Comparison of ENCODE assay signal across 34 cellular contexts in the genomic region with DNA sequence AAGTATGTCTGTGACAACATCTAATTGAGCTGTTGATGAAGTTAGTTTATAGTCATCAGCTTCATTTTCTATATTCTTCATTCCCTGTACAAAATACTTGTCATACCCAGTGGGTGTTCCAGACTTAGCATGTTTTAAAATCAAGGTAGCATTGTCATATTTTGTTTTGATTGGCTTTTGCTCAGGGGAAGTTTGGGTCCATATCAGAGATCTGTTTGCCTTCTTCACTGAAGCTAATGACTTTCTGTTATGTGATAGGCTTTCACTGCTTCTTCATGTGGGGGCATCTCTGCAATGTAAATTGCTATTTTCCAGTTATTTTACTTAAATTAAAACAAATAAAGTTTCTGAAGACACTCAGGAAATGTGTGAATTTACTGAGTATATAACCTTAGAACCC. TPM values are rescaled to one million over a fixed set of nuclear protein-coding genes. Genes with fewer than 3 reads are reported as not detected.
DNase-seq lines count a peak whose midpoint lies in the region; ATAC-seq, FAIRE-seq and TF ChIP-seq lines count a peak whose summit lies in the region.
"Had no signal": no experiment of that assay in that cellular context is flagged by ENCODE, and none has a peak within 500 bp of the region (broad histone marks: within the 10 kb centered on the region; RNA-seq: fewer than 3 reads in every experiment).

No MANE protein-coding gene starts in this region.

- peaks cover 18% of the 10 kb centered on the region for H3K4me1 ChIP-seq in A549
- H3K4me1 ChIP-seq in HEK293 (ENCODE audit: control insufficient read depth, insufficient read depth, low read length) = peaks cover 22% of the 10 kb centered on the region
- H3K4me1 ChIP-seq in endothelial cell of umbilical vein (ENCODE audit: control insufficient read depth, extremely low read depth, insufficient read depth, low read length) = peaks cover 8% of the 10 kb centered on the region
- no peaks in the 10 kb centered on the region for H3K4me1 ChIP-seq in HepG2 (ENCODE audit: insufficient read depth, low read length)
- H3K4me1 ChIP-seq: BLaER1; BLaER1 treated with 17β-estradiol and CSF1 and Interleukin-3, amounts not matched to agents 10 nM and 100 nM; Caco-2 had no signal

- dilution Hi-C loops in endothelial cell of umbilical vein (cut with MboI; ENCODE audit: extremely low pct_ligation_motif_present, low sequenced_read_pairs) = no loop called here

- H3K27ac ChIP-seq in A549 (no peak overlapping the region), HEK293 (ENCODE audit: extremely low read depth, low read depth, low read length) (no peak overlapping the region), endothelial cell of umbilical vein (ENCODE audit: insufficient read depth, low read depth, low read length) (no peak overlapping the region), HepG2 (ENCODE audit: extremely low read length, insufficient read depth, low read length) (no peak overlapping the region)
- H3K27ac ChIP-seq: 22Rv1; BLaER1; BLaER1 treated with 17β-estradiol and CSF1 and Interleukin-3, amounts not matched to agents 10 nM and 100 nM; C4-2B had no signal

- H3K9me1 ChIP-seq in endothelial cell of umbilical vein (replicated peaks; ENCODE audit: control insufficient read depth, extremely low read depth, insufficient read depth, low read length) = no peaks in the 10 kb centered on the region

- TF ChIP-seq POLR2A in A549 (IDR thresholded peaks at IDR 0.05; ENCODE audit: low read length) (no peak), endothelial cell of umbilical vein (IDR thresholded peaks at IDR 0.05; ENCODE audit: low read depth, low read length) (no peak), HepG2 (IDR thresholded peaks at IDR 0.05; ENCODE audit: insufficient read depth in 1 of 2, low read depth in 2 of 2, low read length in 2 of 2) (no peak)

- H3K9ac ChIP-seq in endothelial cell of umbilical vein (replicated peaks; ENCODE audit: extremely low read depth, insufficient read depth, low read length) = no peak overlapping the region
- no peak overlapping the region for H3K9ac ChIP-seq in HepG2 (ENCODE audit: insufficient read depth, low read depth, low read length)
- H3K9ac ChIP-seq: BLaER1; BLaER1 treated with 17β-estradiol and CSF1 and Interleukin-3, amounts not matched to agents 10 nM and 100 nM had no signal

- ATAC-seq in A549 = no peak
- peak; percentile 20 for ATAC-seq in left lobe of liver
- no peak for ATAC-seq in HepG2
- ATAC-seq in GM18867 (IDR thresholded peaks at IDR 0.05; ENCODE audit: unreplicated experiment) = no peak
- ATAC-seq: CD8-positive, alpha-beta T cell had no signal

- TF ChIP-seq RAD21 in A549 (conservative IDR thresholded peaks at IDR 0.05 in 1 of 2, IDR thresholded peaks at IDR 0.05 in 1 of 2) (no peak), HepG2 (CRISPR knock-in tag; IDR thresholded peaks at IDR 0.05) (no peak)

- intact Hi-C loops in endothelial cell of umbilical vein (cut with micrococcal nuclease) (no loop called here), HepG2 (cut with micrococcal nuclease; ENCODE audit: unreplicated experiment) (no loop called here)

- no peaks in the 10 kb centered on the region for H3K9me3 ChIP-seq in A549
- no peaks in the 10 kb centered on the region for H3K9me3 ChIP-seq in HEK293 (ENCODE audit: control insufficient read depth, insufficient read depth, low read depth, low read length)
- H3K9me3 ChIP-seq in endothelial cell of umbilical vein (replicated peaks; ENCODE audit: control insufficient read depth, insufficient read depth, low read length) = no peaks in the 10 kb centered on the region
- no peaks in the 10 kb centered on the region for H3K9me3 ChIP-seq in HepG2 (ENCODE audit: low read length)
- H3K9me3 ChIP-seq: BE2C; BLaER1; BLaER1 treated with 17β-estradiol and CSF1 and Interleukin-3, amounts not matched to agents 10 nM and 100 nM; Caco-2 had no signal

- POLR2A ChIA-PET in A549 (lab: Yijun Ruan, JAX) = no interaction called here
- POLR2A ChIA-PET in HEK293 (lab: Yijun Ruan, JAX) = interaction anchor here (1.4 kb wide), 1 partner anchor 15 kb away, joined by 4 read pairs; the partner anchor contains the start of gene GLCE
- POLR2A ChIA-PET in endothelial cell of umbilical vein (lab: Charles Lee) = interaction anchor here (0.7 kb wide), 1 partner anchor 94 kb away, joined by 5 read pairs; no protein-coding TSS in a partner anchor
- POLR2A ChIA-PET in HepG2 (lab: Yijun Ruan, JAX) = interaction anchor here (1.2 kb wide), 1 partner anchor 15 kb away, joined by 4 read pairs; the partner anchor contains the start of gene GLCE

- CTCF ChIA-PET in A549 (lab: Yijun Ruan, JAX) (no interaction called here), HEK293 (lab: Yijun Ruan, JAX) (interaction anchor here (1.3 to 1.4 kb wide), 2 partner anchors 14 to 116 kb away, joined by 3 read pairs; no protein-coding TSS in a partner anchor), endothelial cell of umbilical vein (lab: Charles Lee) (interaction anchor here (1.1 to 3.0 kb wide), 7 partner anchors 9 to 144 kb away, joined by 3 to 9 read pairs (median 4); partner anchors contain the start of gene GLCE), HepG2 (lab: Yijun Ruan, JAX; ENCODE audit: low intra/inter-chr PET ratio, low total read pairs) (no interaction called here)

- DNase-seq in A549 (ENCODE audit: low read depth in 1 of 2, low spot score in 1 of 2) (no peak), endothelial cell of umbilical vein (ENCODE audit: low read depth, low spot score) (peak; percentile 29), left lobe of liver (ENCODE audit: low spot score) (no peak), HepG2 (ENCODE audit: low spot score) (no peak), NCI-H510A treated with DMSO at 0.1 percent for 48 hours (lab: John Stamatoyannopoulos, UW) (no peak)
- DNase-seq in stimulated activated CD4-positive, alpha-beta T cell treated with anti-CD3 and anti-CD28 coated beads, Interleukin-4, amount 100 ng/mL, for 4 hours = no peak
- DNase-seq: 8988T; ACHN; AML-193; BE2C; C1 segment of cervical spinal cord; Caco-2; Calu3; CD4-positive, alpha-beta memory T cell; CD4-positive, alpha-beta T cell; CD4-positive, CD25-positive, alpha-beta regulatory T cell; CD8-positive, alpha-beta memory T cell; CD8-positive, alpha-beta T cell; COR-L47; DMS 273 treated with DMSO at 0.1 percent for 48 hours; DMS153; DMS53; DMS79; DMS79 treated with DMSO at 0.1 percent for 48 hours; DND-41; EL had no signal

- TF ChIP-seq CTCF in A549 (IDR thresholded peaks at IDR 0.05) (no peak), HEK293 (tag by site-specific recombination; IDR thresholded peaks at IDR 0.05) (no peak), endothelial cell of umbilical vein (IDR thresholded peaks at IDR 0.05; ENCODE audit: extremely low read depth in 1 of 2, insufficient read depth in 1 of 2, low read depth in 1 of 2, low read length in 2 of 2) (no peak), HepG2 (CRISPR knock-in tag; IDR thresholded peaks at IDR 0.05) (no peak)

- H3K4me3 ChIP-seq in A549 (no peak overlapping the region), HEK293 (ENCODE audit: low read depth, low read length) (no peak overlapping the region), endothelial cell of umbilical vein (replicated peaks in 1 of 3; ENCODE audit: insufficient read depth in 1 of 3, low read depth in 1 of 3, low read length in 3 of 3) (no peak overlapping the region), HepG2 (replicated peaks in 1 of 3; ENCODE audit: insufficient read depth in 1 of 3, low read depth in 2 of 3, low read length in 3 of 3) (no peak overlapping the region)
- H3K4me3 ChIP-seq: BLaER1; BLaER1 treated with 17β-estradiol and CSF1 and Interleukin-3, amounts not matched to agents 10 nM and 100 nM had no signal

- H3K27me3 ChIP-seq in endothelial cell of umbilical vein (ENCODE audit: control insufficient read depth in 2 of 2, insufficient read depth in 2 of 2, low read length in 2 of 2) = no peaks in the 10 kb centered on the region
- H3K27me3 ChIP-seq in HepG2 (ENCODE audit: control insufficient read depth in 1 of 2, insufficient read depth in 2 of 2, low read length in 2 of 2) = no peaks in the 10 kb centered on the region
- H3K27me3 ChIP-seq: BE2C; BLaER1; BLaER1 treated with 17β-estradiol and CSF1 and Interleukin-3, amounts not matched to agents 10 nM and 100 nM had no signal

- peak; percentile 93 for FAIRE-seq in A549 (lab: Jason Lieb, UNC)
- FAIRE-seq in endothelial cell of umbilical vein (lab: Jason Lieb, UNC) = peak; percentile 63
- no peak for FAIRE-seq in HepG2 (lab: Jason Lieb, UNC)
- FAIRE-seq: A204.1, D721Med had no signal

- TF ChIP-seq EP300 in A549 (IDR thresholded peaks at IDR 0.05) = no peak
- TF ChIP-seq EP300 in HepG2 (IDR thresholded peaks at IDR 0.05; ENCODE audit: low read depth in 2 of 2, low read length in 2 of 2) = no peak
- TF ChIP-seq EP300 in HepG2 (CRISPR knock-in tag; IDR thresholded peaks at IDR 0.05; ENCODE audit: borderline replicate concordance) = no peak

- H3K4me2 ChIP-seq in A549 (no peak overlapping the region), endothelial cell of umbilical vein (ENCODE audit: insufficient read depth, low read length) (no peak overlapping the region), HepG2 (ENCODE audit: low read depth, low read length) (no peak overlapping the region)
- H3K4me2 ChIP-seq: BLaER1; BLaER1 treated with 17β-estradiol and CSF1 and Interleukin-3, amounts not matched to agents 10 nM and 100 nM had no signal

- H3K36me3 ChIP-seq in HEK293 (ENCODE audit: control insufficient read depth in 2 of 2, insufficient read depth in 1 of 2, low read length in 2 of 2) (no peaks in the 10 kb centered on the region), endothelial cell of umbilical vein (ENCODE audit: control insufficient read depth in 2 of 2, extremely low read depth in 1 of 2, insufficient read depth in 2 of 2, low read length in 2 of 2) (no peaks in the 10 kb centered on the region), HepG2 (replicated peaks in 1 of 2; ENCODE audit: control insufficient read depth in 1 of 2, insufficient read depth in 2 of 2, low read length in 2 of 2) (no peaks in the 10 kb centered on the region)
- H3K36me3 ChIP-seq: BE2C; BLaER1; BLaER1 treated with 17β-estradiol and CSF1 and Interleukin-3, amounts not matched to agents 10 nM and 100 nM had no signal

- H2AFZ ChIP-seq in endothelial cell of umbilical vein (ENCODE audit: low read depth, low read length) = no peak overlapping the region
- no peak overlapping the region for H2AFZ ChIP-seq in HepG2 (ENCODE audit: low read length)

- in situ Hi-C loops in HepG2 (cut with HindIII; ENCODE audit: extremely low pct_ligation_motif_present, low pct_unique_long_range_greater_than_20kb) = no loop called here

- peaks cover 74% of the 10 kb centered on the region for H3K79me2 ChIP-seq in endothelial cell of umbilical vein (ENCODE audit: control insufficient read depth, insufficient read depth, low read length)
- H3K79me2 ChIP-seq in HepG2 (ENCODE audit: insufficient read depth, low read length) = peaks cover 3% of the 10 kb centered on the region

- no TSS peak for BruUV-seq in endothelial cell of umbilical vein (replicated peaks; lab: Mats Ljungman, UMichigan)
- BruUV-seq in HepG2 (replicated peaks; lab: Mats Ljungman, UMichigan) = no TSS peak

- H4K20me1 ChIP-seq in endothelial cell of umbilical vein (replicated peaks; ENCODE audit: control insufficient read depth, extremely low read depth, insufficient read depth, low read length) = peaks cover 2% of the 10 kb centered on the region
- H4K20me1 ChIP-seq in HepG2 (ENCODE audit: insufficient read depth, low read length) = no peaks in the 10 kb centered on the region
- H4K20me1 ChIP-seq: BLaER1 had no signal

RNA-seq across cellular contexts. Expression of gene GLCE, which starts 15.1 kb away (rescaled TPM):
- polyA plus RNA-seq in A549 (2011; rRNA removed) = 41.8 TPM in 2 replicates
- 13.2 and 14.5 TPM in 2 replicates for polyA plus RNA-seq in A549 (2012; cell fraction: cytosol; rRNA removed)
- polyA plus RNA-seq in A549 (2012; cell fraction: nucleus; rRNA removed) = 6.1 and 10.1 TPM in 2 replicates
- polyA plus RNA-seq in A549 (2017; fragmentation: RNase III; extraction: RNeasy Plus Mini Kit Qiagen cat#74134 plus additional on column Dnase treatment) = 19.0 to 21.5 TPM (median 19.6 TPM) in 3 replicates
- 21.5 and 22.8 TPM in 2 replicates for polyA minus RNA-seq in A549 (2011; rRNA and poly(A)+ RNA removed)
- 79.8 and 86.6 TPM in 2 replicates for total RNA-seq in endothelial cell of umbilical vein
- 45.4 and 48.1 TPM in 2 replicates for polyA plus RNA-seq in endothelial cell of umbilical vein
- 57.1 and 60.9 TPM in 2 replicates for polyA plus RNA-seq in endothelial cell of umbilical vein (2011; cell fraction: cytosol; rRNA removed)
- 53.8 and 63.7 TPM in 2 replicates for polyA plus RNA-seq in endothelial cell of umbilical vein (2011; cell fraction: nucleus; rRNA removed)
- 55.5 and 102 TPM in 2 replicates for polyA plus RNA-seq in endothelial cell of umbilical vein (2012)
- polyA minus RNA-seq in endothelial cell of umbilical vein = 95.8 and 97.0 TPM in 2 replicates
- 9.9 TPM for polyA minus RNA-seq in endothelial cell of umbilical vein (2011; cell fraction: cytosol; rRNA and poly(A)+ RNA removed)
- 62.0 and 86.7 TPM in 2 replicates for polyA minus RNA-seq in endothelial cell of umbilical vein (2011; cell fraction: nucleus; rRNA and poly(A)+ RNA removed)
- 11.6 TPM for total RNA-seq in left lobe of liver
- 11.0 and 12.9 TPM in 2 replicates for total RNA-seq in HepG2 (2016; rRNA removed; fragmentation: Illumina TruSeq; extraction: Trizol)
- total RNA-seq in HepG2 (2016; cell fraction: cytosol; rRNA removed; fragmentation: Illumina TruSeq; extraction: Trizol; ENCODE audit: low read depth) = 7.1 and 9.3 TPM in 2 replicates
- 10.3 and 12.5 TPM in 2 replicates for total RNA-seq in HepG2 (2016; cell fraction: insoluble cytoplasmic fraction; rRNA removed; fragmentation: Illumina TruSeq; extraction: Trizol)
- 8.0 and 10.0 TPM in 2 replicates for total RNA-seq in HepG2 (2016; cell fraction: membrane; rRNA removed; fragmentation: Illumina TruSeq; extraction: Trizol)
- 14.9 and 15.9 TPM in 2 replicates for total RNA-seq in HepG2 (2016; cell fraction: nucleus; rRNA removed; fragmentation: Illumina TruSeq; extraction: Trizol)
- 21.4 and 23.4 TPM in 2 replicates for polyA plus RNA-seq in HepG2 (2011; rRNA removed)
- 10.4 and 19.7 TPM in 2 replicates for polyA plus RNA-seq in HepG2 (2011; cell fraction: cytosol; rRNA removed)
- polyA plus RNA-seq in HepG2 (2011; cell fraction: nucleus; rRNA removed) = 10.7 and 13.6 TPM in 2 replicates
- 13.7 TPM in 2 replicates for polyA plus RNA-seq in HepG2 (2012)
- 3.3 and 5.1 TPM in 2 replicates for polyA plus RNA-seq in HepG2 (2016; cell fraction: cytosol; fragmentation: Illumina TruSeq; extraction: Trizol; ENCODE audit: low read depth)
- 9.0 and 10.0 TPM in 2 replicates for polyA plus RNA-seq in HepG2 (2016; cell fraction: insoluble cytoplasmic fraction; fragmentation: Illumina TruSeq; extraction: Trizol; ENCODE audit: low read depth)
- 3.6 and 6.6 TPM in 2 replicates for polyA plus RNA-seq in HepG2 (2016; cell fraction: membrane; fragmentation: Illumina TruSeq; extraction: Trizol; ENCODE audit: low read depth)
- 14.1 and 14.8 TPM in 2 replicates for polyA plus RNA-seq in HepG2 (2016; cell fraction: nucleus; fragmentation: Illumina TruSeq; extraction: Trizol; ENCODE audit: insufficient read depth, low read depth)
- polyA minus RNA-seq in HepG2 (2011; rRNA and poly(A)+ RNA removed; ENCODE audit: low replicate concordance) = 10.1 and 13.0 TPM in 2 replicates
- 25.0 and 28.1 TPM in 2 replicates for polyA minus RNA-seq in HepG2 (2011; cell fraction: cytosol; rRNA and poly(A)+ RNA removed)
- polyA minus RNA-seq in HepG2 (2011; cell fraction: nucleus; rRNA and poly(A)+ RNA removed) = 38.9 and 47.0 TPM in 2 replicates

Comparison
In these comparisons a context has a peak if more than half of its experiments do, and no peak if none do; other contexts are left out.
1. CTCF ChIA-PET loops: an anchor here in HEK293 (1.3 to 1.4 kb wide) and endothelial cell of umbilical vein (1.1 to 3.0 kb wide); none called in A549 and HepG2.